In genomic region chr3:124751501-124751900, GRCh38 we compare ENCODE assay signal across 28 cellular contexts.
"Had no signal": no experiment of that assay in that cellular context is flagged by ENCODE, and none has a peak within 500 bp of the region (broad histone marks: within the 10 kb centered on the region; RNA-seq: fewer than 3 reads in every experiment).

No MANE protein-coding gene starts in this region.

- H3K27me3 Mint-ChIP-seq: stimulated activated naive CD8-positive, alpha-beta T cell treated with anti-CD3 and anti-CD28 coated beads, Interleukin-15, amount 100 ng/mL, for 72 hours had no signal

- H3K9me3 Mint-ChIP-seq: naive thymus-derived CD8-positive, alpha-beta T cell; natural killer cell treated with Interleukin-12 subunit alpha and Interleukin-12 subunit beta and Interleukin-15 and Interleukin-18, amount 100 ng/mL, for 72 hours; stimulated activated memory B cell treated with anti-CD40 and anti-IgM and Interleukin-4, amounts not matched to agents 10 μg/mL and 1 μg/mL and 100 μg/mL, for 72 hours; stimulated activated naive CD8-positive, alpha-beta T cell treated with anti-CD3 and anti-CD28 coated beads, Interleukin-15, amount 100 ng/mL, for 72 hours; type B pancreatic cell had no signal

- H3K4me1 ChIP-seq: neural progenitor cell, parathyroid adenoma, psoas muscle, right lobe of liver, sigmoid colon, suprapubic skin, testis, tibial artery, transverse colon, upper lobe of right lung, uterus had no signal

- H3K4me1 Mint-ChIP-seq: stimulated activated memory B cell treated with anti-CD40 and anti-IgM and Interleukin-4, amounts not matched to agents 10 μg/mL and 1 μg/mL and 100 μg/mL, for 72 hours; stimulated activated naive CD8-positive, alpha-beta T cell treated with anti-CD3 and anti-CD28 coated beads, Interleukin-15, amount 100 ng/mL, for 72 hours had no signal

- H3K9me3 ChIP-seq: ovary, psoas muscle, right lobe of liver, sigmoid colon, suprapubic skin, testis, tibial artery, transverse colon, upper lobe of right lung, uterus had no signal

- H3K27ac Mint-ChIP-seq: naive thymus-derived CD8-positive, alpha-beta T cell; natural killer cell treated with Interleukin-12 subunit alpha and Interleukin-12 subunit beta and Interleukin-15 and Interleukin-18, amount 100 ng/mL, for 72 hours; nephron progenitor cell; neural progenitor cell; stimulated activated memory B cell treated with anti-CD40 and anti-IgM and Interleukin-4, amounts not matched to agents 10 μg/mL and 1 μg/mL and 100 μg/mL, for 72 hours; stimulated activated naive CD8-positive, alpha-beta T cell treated with anti-CD3 and anti-CD28 coated beads, Interleukin-15, amount 100 ng/mL, for 72 hours had no signal

- H3K4me3 ChIP-seq: neural progenitor cell, ovary, psoas muscle, right lobe of liver, sigmoid colon, suprapubic skin, testis, tibial artery, transverse colon, upper lobe of right lung, uterus had no signal

- H3K27ac ChIP-seq: neural progenitor cell, ovary, parathyroid adenoma, psoas muscle, right lobe of liver, sigmoid colon, suprapubic skin, testis, tibial artery, transverse colon, upper lobe of right lung, uterus had no signal

- DNase-seq: naive thymus-derived CD8-positive, alpha-beta T cell; nephron progenitor cell; occipital lobe; ovary; psoas muscle; right cardiac atrium; right lobe of liver; sigmoid colon; small intestine; stimulated activated CD4-positive, alpha-beta T cell treated with anti-CD3 and anti-CD28 coated beads, Interleukin-15, amount 100 ng/mL, for 24 hours; stimulated activated CD4-positive, alpha-beta T cell treated with anti-CD3 and anti-CD28 coated beads, Interleukin-2, amount 100 ng/mL, for 24 hours; stimulated activated CD4-positive, alpha-beta T cell treated with anti-CD3 and anti-CD28 coated beads, Interleukin-2, amount 100 ng/mL, for 48 hours; stimulated activated CD4-positive, alpha-beta T cell treated with anti-CD3 and anti-CD28 coated beads, Interleukin-4, amount 100 ng/mL, for 4 hours; stimulated activated naive CD4-positive, alpha-beta T cell; stimulated activated naive CD8-positive, alpha-beta T cell treated with anti-CD3 and anti-CD28 coated beads, Interleukin-15, amount 100 ng/mL, for 72 hours; stimulated activated naive CD8-positive, alpha-beta T cell treated with anti-CD3 and anti-CD28 coated beads, Interleukin-15, Interleukin-2, amounts not matched to agents 100 U/mL and 50 U/mL, for 24 hours; substantia nigra; testis; tibial artery; transverse colon; upper lobe of right lung; uterus had no signal

- H3K27me3 ChIP-seq: neural progenitor cell, ovary, right lobe of liver, sigmoid colon, suprapubic skin, testis, tibial artery, transverse colon, upper lobe of right lung, uterus had no signal

- H3K36me3 ChIP-seq: neural progenitor cell, ovary, transverse colon, upper lobe of right lung, uterus had no signal

- H3K36me3 Mint-ChIP-seq: natural killer cell treated with Interleukin-12 subunit alpha and Interleukin-12 subunit beta and Interleukin-15 and Interleukin-18, amount 100 ng/mL, for 72 hours; stimulated activated memory B cell treated with anti-CD40 and anti-IgM and Interleukin-4, amounts not matched to agents 10 μg/mL and 1 μg/mL and 100 μg/mL, for 72 hours had no signal

- H3K9ac ChIP-seq: neural progenitor cell, parathyroid adenoma had no signal

- H3K4me3 Mint-ChIP-seq: naive thymus-derived CD8-positive, alpha-beta T cell; natural killer cell treated with Interleukin-12 subunit alpha and Interleukin-12 subunit beta and Interleukin-15 and Interleukin-18, amount 100 ng/mL, for 72 hours; nephron progenitor cell; neural progenitor cell; stimulated activated memory B cell treated with anti-CD40 and anti-IgM and Interleukin-4, amounts not matched to agents 10 μg/mL and 1 μg/mL and 100 μg/mL, for 72 hours; stimulated activated naive CD8-positive, alpha-beta T cell treated with anti-CD3 and anti-CD28 coated beads, Interleukin-15, amount 100 ng/mL, for 72 hours; type B pancreatic cell had no signal
